ENCODE assay signal across 17 cellular contexts in genomic region chr7:48938539-48938938, GRCh38. TPM values are rescaled to one million over a fixed set of nuclear protein-coding genes. Genes with fewer than 3 reads are reported as not detected.
DNase-seq lines count a peak whose midpoint lies in the region; ATAC-seq, FAIRE-seq and TF ChIP-seq lines count a peak whose summit lies in the region.
"Had no signal": no experiment of that assay in that cellular context is flagged by ENCODE, and none has a peak within 500 bp of the region (broad histone marks: within the 10 kb centered on the region; RNA-seq: fewer than 3 reads in every experiment).

No MANE protein-coding gene starts in this region.

- H3K4me3 ChIP-seq in RWPE2 (ENCODE audit: severe bottlenecking) (no peak overlapping the region), fibroblast of the aortic adventitia (ENCODE audit: low read depth, low read length) (no peak overlapping the region), colonic mucosa (no peak overlapping the region)
- H3K4me3 ChIP-seq: psoas muscle, tibial artery had no signal

- FAIRE-seq in H54 (lab: Jason Lieb, UNC), result peak; percentile 94
- FAIRE-seq: GM12892 had no signal

- H3K36me3 ChIP-seq in RWPE2 (ENCODE audit: low read depth), result no peaks in the 10 kb centered on the region
- no peaks in the 10 kb centered on the region for H3K36me3 ChIP-seq in colonic mucosa
- H3K36me3 ChIP-seq: tibial artery had no signal

- intact Hi-C loops in colonic mucosa (cut with DNase I), result no loop called here

- DNase-seq in H54 (ENCODE audit: insufficient read length, low spot score) (peak; percentile 21), RWPE2 (ENCODE audit: low spot score) (no peak), fibroblast of the aortic adventitia (ENCODE audit: low read depth) (peak; percentile 53), renal cortical epithelial cell (ENCODE audit: low read depth) (peak; percentile 7), colonic mucosa (no peak), C1 segment of cervical spinal cord (lab: John Stamatoyannopoulos, UW) (no peak)
- no peak for DNase-seq in stimulated activated CD4-positive, alpha-beta T cell treated with anti-CD3 and anti-CD28 coated beads, Interleukin-4, amount 100 ng/mL, for 1 hour
- no peak for DNase-seq in activated CD4-positive, alpha-beta T cell treated with anti-CD3 and anti-CD28 coated beads, Interleukin-2, amount 50 U/mL, for 1 hour
- DNase-seq: activated CD4-positive, alpha-beta T cell treated with anti-CD3 and anti-CD28 coated beads, Interleukin-2, amount 50 U/mL, for 48 hours; effector CD8-positive, alpha-beta T cell; glutamatergic neuron; islet precursor cell; psoas muscle; SHP77 treated with DMSO at 0.1 percent for 48 hours had no signal

- H3K27ac ChIP-seq in RWPE2 (ENCODE audit: poor library complexity, severe bottlenecking) (no peak overlapping the region), colonic mucosa (no peak overlapping the region)
- H3K27ac ChIP-seq: psoas muscle, tibial artery had no signal

- H3K4me1 ChIP-seq in RWPE2 (ENCODE audit: insufficient read depth, poor library complexity, severe bottlenecking) (no peaks in the 10 kb centered on the region), colonic mucosa (no peaks in the 10 kb centered on the region)
- H3K4me1 ChIP-seq: psoas muscle had no signal

- TF ChIP-seq CTCF in RWPE2 (IDR thresholded peaks at IDR 0.05; ENCODE audit: poor library complexity, severe bottlenecking) (no peak), fibroblast of the aortic adventitia (IDR thresholded peaks at IDR 0.05; ENCODE audit: insufficient read depth, low read length) (no peak), colonic mucosa (IDR thresholded peaks at IDR 0.05) (no peak)

- ATAC-seq in RWPE2 (ENCODE audit: low read depth), result peak; percentile 67; the same call in 2 of the 3 replicates
- ATAC-seq: psoas muscle had no signal

- H3K27me3 ChIP-seq in RWPE2 (ENCODE audit: insufficient read depth, poor library complexity, severe bottlenecking) (peaks cover 4% of the 10 kb centered on the region), colonic mucosa (no peaks in the 10 kb centered on the region)
- H3K27me3 ChIP-seq: tibial artery had no signal

- TF ChIP-seq POLR2A in H54 (IDR thresholded peaks at IDR 0.05; ENCODE audit: low read depth, low read length), result no peak

- no peak overlapping the region for H3K9ac ChIP-seq in colonic mucosa (ENCODE audit: low read depth in 2 of 2, low read length in 2 of 2)

- H3K9me3 ChIP-seq in RWPE2 (ENCODE audit: severe bottlenecking), result no peaks in the 10 kb centered on the region
- no peaks in the 10 kb centered on the region for H3K9me3 ChIP-seq in colonic mucosa
- H3K9me3 ChIP-seq: psoas muscle, tibial artery had no signal

RNA-seq across cellular contexts. Expression of gene CDC14C, which starts 14.2 kb away (rescaled TPM):
- total RNA-seq in fibroblast of the aortic adventitia (ENCODE audit: low replicate concordance) (not detected in 2 replicates), renal cortical epithelial cell (under 0.01 and 0.05 TPM in 2 replicates), colonic mucosa (not detected)
- total RNA-seq: activated T-helper 1 cell treated with anti-CD3 and anti-CD28 coated beads, Interleukin-12 subunit alpha, Interleukin-12 subunit beta, Interleukin-2, Interleukin-4 antibody, amounts not matched to agents 30 ng/mL and 10 ng/mL and 1 ng/mL, durations not matched to agents 14 hours and 24 hours and 36 hours; psoas muscle had no signal

Comparison
In these comparisons a context has a peak if more than half of its experiments do, and no peak if none do; other contexts are left out.
1. DNase-seq: peak in H54 (single experiment), fibroblast of the aortic adventitia (single experiment) and renal cortical epithelial cell (single experiment); none in RWPE2 (single experiment), stimulated activated CD4-positive, alpha-beta T cell treated with anti-CD3 and anti-CD28 coated beads, Interleukin-4, amount 100 ng/mL, for 1 hour (single experiment), activated CD4-positive, alpha-beta T cell treated with anti-CD3 and anti-CD28 coated beads, Interleukin-2, amount 50 U/mL, for 1 hour (single experiment), colonic mucosa (single experiment) and C1 segment of cervical spinal cord (0 of 14).